In the genomic region with DNA sequence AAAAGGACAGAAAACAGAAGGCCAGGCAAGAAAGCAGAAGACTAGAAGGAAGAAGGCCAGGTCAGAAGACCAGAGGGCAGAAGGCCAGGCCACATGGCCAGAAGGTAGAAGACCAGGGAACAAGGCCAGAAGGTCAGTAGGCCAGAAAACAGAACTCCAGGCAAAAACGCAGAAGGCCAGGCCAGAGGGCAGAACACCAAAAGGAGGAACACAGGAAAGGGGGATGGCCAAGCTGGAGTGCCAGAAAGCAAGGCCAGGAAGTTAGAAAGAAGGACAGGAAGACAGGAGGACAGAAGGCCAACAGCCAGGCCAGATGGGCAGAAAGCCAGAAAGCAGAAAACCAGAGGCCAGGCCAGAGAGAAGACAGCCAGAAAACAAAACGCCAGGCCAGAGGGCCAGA, we compare ENCODE assay signal across 17 cellular contexts.
"Had no signal": no experiment of that assay in that cellular context is flagged by ENCODE, and none has a peak within 500 bp of the region (broad histone marks: within the 10 kb centered on the region; RNA-seq: fewer than 3 reads in every experiment).

No MANE protein-coding gene starts in this region.

- H3K27me3 ChIP-seq: foreskin keratinocyte, hepatocyte, neutrophil, right atrium auricular region, stomach, transverse colon had no signal

- H3K9me3 ChIP-seq: neutrophil had no signal

- H3K36me3 ChIP-seq: neutrophil, right atrium auricular region, stomach, thoracic aorta, transverse colon had no signal

- H3K4me3 ChIP-seq: hepatocyte, right atrium auricular region, stomach, thoracic aorta, transverse colon had no signal

- DNase-seq: effector memory CD8-positive, alpha-beta T cell; foreskin keratinocyte; left colon; mesendoderm; naive B cell; nephron progenitor cell; posterior cingulate gyrus; small intestine; stimulated activated CD4-positive, alpha-beta T cell treated with anti-CD3 and anti-CD28 coated beads, Interleukin-12 subunit alpha, Interleukin-12 subunit beta, amount 100 ng/mL, for 4 hours; stimulated activated naive CD4-positive, alpha-beta T cell; substantia nigra; transverse colon had no signal

- H3K4me1 ChIP-seq: foreskin keratinocyte, right atrium auricular region, transverse colon had no signal

- ATAC-seq: effector memory CD8-positive, alpha-beta T cell; foreskin keratinocyte; left colon had no signal

- H3K27ac ChIP-seq: foreskin keratinocyte, hepatocyte, neutrophil, right atrium auricular region, stomach, thoracic aorta, transverse colon had no signal
